ENCODE assay signal across 10 cellular contexts in genomic region chr10:11609492-11610093, GRCh38. TPM values are rescaled to one million over a fixed set of nuclear protein-coding genes. Genes with fewer than 3 reads are reported as not detected.
DNase-seq lines count a peak whose midpoint lies in the region; ATAC-seq, FAIRE-seq and TF ChIP-seq lines count a peak whose summit lies in the region.
"Had no signal": no experiment of that assay in that cellular context is flagged by ENCODE, and none has a peak within 500 bp of the region (broad histone marks: within the 10 kb centered on the region; RNA-seq: fewer than 3 reads in every experiment).

No MANE protein-coding gene starts in this region.

- H3K9me3 ChIP-seq in A549 (no peaks in the 10 kb centered on the region), PC-9 (ENCODE audit: insufficient read depth, low read depth) (no peaks in the 10 kb centered on the region), iPS-18a (ENCODE audit: control insufficient read depth, low read depth, low read length) (no peaks in the 10 kb centered on the region)

- BruUV-seq in PC-9 (replicated peaks; lab: Mats Ljungman, UMichigan) = TSS peak; percentile 25

- no peak overlapping the region for H3K27ac ChIP-seq in A549
- no peak overlapping the region for H3K27ac ChIP-seq in PC-9
- H3K27ac ChIP-seq in iPS-18a (ENCODE audit: low read length) = no peak overlapping the region

- no peak for TF ChIP-seq POLR2A in A549 (IDR thresholded peaks at IDR 0.05; ENCODE audit: low read length)

- DNase-seq in A549 (ENCODE audit: low read depth in 1 of 2, low spot score in 1 of 2) (no peak), PC-9 (no peak), HuH-7.5 (ENCODE audit: low spot score) (no peak), HCEC 1CT (no peak), kidney tubule cell (ENCODE audit: low spot score) (no peak)
- DNase-seq: NCI-H1092 treated with DMSO at 0.1 percent for 48 hours, T-helper 2 cell had no signal

- no peak overlapping the region; the same call in 2 of the 3 replicates for H3K4me3 ChIP-seq in A549
- peak overlapping the region; percentile 98 for H3K4me3 ChIP-seq in PC-9
- peak overlapping the region; percentile 97 for H3K4me3 ChIP-seq in iPS-18a (ENCODE audit: low read length)

- no peak for TF ChIP-seq RAD21 in A549 (conservative IDR thresholded peaks at IDR 0.05 in 1 of 2, IDR thresholded peaks at IDR 0.05 in 1 of 2)

- H3K36me3 ChIP-seq in PC-9 (ENCODE audit: low read depth) = no peaks in the 10 kb centered on the region
- no peaks in the 10 kb centered on the region for H3K36me3 ChIP-seq in iPS-18a (ENCODE audit: control insufficient read depth, low read depth, low read length)

- H3K27me3 ChIP-seq in PC-9 (ENCODE audit: insufficient read depth, low read depth) = no peaks in the 10 kb centered on the region
- H3K27me3 ChIP-seq in iPS-18a (ENCODE audit: control insufficient read depth, insufficient read depth, low read length) = peaks cover 14% of the 10 kb centered on the region

- CTCF ChIA-PET in A549 (lab: Yijun Ruan, JAX) = interaction anchor here (0.6 to 3.4 kb wide), 6 partner anchors 15 to 148 kb away, joined by 3 to 14 read pairs (median 3); no protein-coding TSS in a partner anchor
- CTCF ChIA-PET in PC-9 (lab: Charles Lee) = interaction anchor here (0.6 to 0.7 kb wide), 2 partner anchors 39 to 46 kb away, joined by 3 read pairs; no protein-coding TSS in a partner anchor

- H3K4me1 ChIP-seq in A549 (peaks cover 19% of the 10 kb centered on the region), PC-9 (replicated peaks; ENCODE audit: insufficient read depth) (peaks cover 29% of the 10 kb centered on the region), iPS-18a (ENCODE audit: control insufficient read depth, low read depth, low read length) (peaks cover 8% of the 10 kb centered on the region)

- H3K79me2 ChIP-seq in PC-9 (ENCODE audit: low read depth) = peaks cover 62% of the 10 kb centered on the region

- 85% methylated on average over 3 of the region's 3 CpGs for WGBS in A549 (ENCODE audit: missing lambda C conversion rate)

- FAIRE-seq in A549 (lab: Jason Lieb, UNC) = no peak

- no peaks in the 10 kb centered on the region for H3K9me2 ChIP-seq in PC-9 (ENCODE audit: insufficient read depth)

- ATAC-seq in A549 = no peak
- ATAC-seq in GM18909 (IDR thresholded peaks at IDR 0.05; ENCODE audit: poor library complexity, unreplicated experiment) = peak; percentile 28
- ATAC-seq in GM21360 (IDR thresholded peaks at IDR 0.05; ENCODE audit: unreplicated experiment) = no peak

- intact Hi-C loops in PC-9 (cut with micrococcal nuclease; ENCODE audit: unreplicated experiment) = loop anchor here (2.0 to 10.0 kb wide), 3 partner anchors 57 to 215 kb away; partner anchors contain the start of gene PROSER2

- H3K9ac ChIP-seq in iPS-18a (ENCODE audit: low read length) = no peak overlapping the region

- peaks cover 14% of the 10 kb centered on the region for H3F3A ChIP-seq in PC-9 (ENCODE audit: insufficient read depth, low read depth)

- POLR2A ChIA-PET in A549 (lab: Yijun Ruan, JAX) = no interaction called here
- POLR2A ChIA-PET in PC-9 (lab: Charles Lee; ENCODE audit: unreplicated experiment) = interaction anchor here (0.8 kb wide), 1 partner anchor 817 kb away, joined by 9 read pairs; no protein-coding TSS in a partner anchor

- no peak for TF ChIP-seq EP300 in A549 (IDR thresholded peaks at IDR 0.05)

- no peak for TF ChIP-seq CTCF in A549 (IDR thresholded peaks at IDR 0.05)
- TF ChIP-seq CTCF in PC-9 (conservative IDR thresholded peaks at IDR 0.05) = no peak

- H3K4me2 ChIP-seq in A549 = peak overlapping the region; percentile 94
- peak overlapping the region; percentile 95 for H3K4me2 ChIP-seq in PC-9

- no peak overlapping the region for H2AFZ ChIP-seq in PC-9

- no peaks in the 10 kb centered on the region for H4K20me1 ChIP-seq in PC-9 (ENCODE audit: insufficient read depth)

TF ChIP-seq in A549, 52 proteins besides CTCF, POLR2A, EP300 and RAD21:
- TF ChIP-seq E2F6 (IDR thresholded peaks at IDR 0.05; ENCODE audit: borderline replicate concordance, low read depth) (no peak), NPAS2 (CRISPR knock-in tag; IDR thresholded peaks at IDR 0.05; ENCODE audit: borderline replicate concordance) (no peak), CBX2 (IDR thresholded peaks at IDR 0.05; ENCODE audit: borderline replicate concordance, low read depth) (no peak), NR3C1 (IDR thresholded peaks at IDR 0.05) (no peak), ATOH8 (CRISPR knock-in tag; IDR thresholded peaks at IDR 0.05; ENCODE audit: low read depth) (no peak)
TF ChIP-seq in A549: peak in this region for 0.

RNA-seq across cellular contexts. Expression of gene USP6NL, which starts 1.9 kb away (rescaled TPM):
- polyA plus RNA-seq in A549 (2011; rRNA removed) = 16.8 and 18.2 TPM in 2 replicates
- 7.1 and 8.7 TPM in 2 replicates for polyA plus RNA-seq in A549 (2012; cell fraction: cytosol; rRNA removed)
- polyA plus RNA-seq in A549 (2012; cell fraction: nucleus; rRNA removed) = 5.2 and 6.9 TPM in 2 replicates
- polyA plus RNA-seq in A549 (2017; fragmentation: RNase III; extraction: RNeasy Plus Mini Kit Qiagen cat#74134 plus additional on column Dnase treatment) = 10.4 to 11.7 TPM (median 10.6 TPM) in 3 replicates
- polyA minus RNA-seq in A549 (2011; rRNA and poly(A)+ RNA removed) = 14.3 and 14.4 TPM in 2 replicates
- total RNA-seq in PC-9 (2021) = 16.8 and 22.1 TPM in 2 replicates
